In genomic region chr14:82710257-82710841, GRCh38 we compare ENCODE assay signal across 9 cellular contexts.
A peak's percentile ranks its signal among the peaks of the same experiment; 100 is the strongest.
DNase-seq lines count a peak whose midpoint lies in the region; ATAC-seq and TF ChIP-seq lines count a peak whose summit lies in the region.
"Had no signal": no experiment of that assay in that cellular context is flagged by ENCODE, and none has a peak within 500 bp of the region (broad histone marks: within the 10 kb centered on the region; RNA-seq: fewer than 3 reads in every experiment).

No MANE protein-coding gene starts in this region.

- POLR2A ChIA-PET in Caco-2 (lab: Charles Lee), result no interaction called here

- H3K27ac Mint-ChIP-seq in Caco-2 (ENCODE audit: unreplicated experiment), result no peak overlapping the region
- no peak overlapping the region for H3K27ac Mint-ChIP-seq in osteocyte (ENCODE audit: unreplicated experiment)
- no peak overlapping the region for H3K27ac Mint-ChIP-seq in immature natural killer cell
- H3K27ac Mint-ChIP-seq: activated B cell treated with CpG ODN at 0.5 μM for 24 hours had no signal

- H3K27ac ChIP-seq in esophagus squamous epithelium, result no peak overlapping the region

- H3K9me3 ChIP-seq in Caco-2, result no peaks in the 10 kb centered on the region
- peaks cover 0 to 6% (median 0%) of the 10 kb centered on the region in 3 donors for H3K9me3 ChIP-seq in esophagus squamous epithelium

- ATAC-seq in GM18519 (IDR thresholded peaks at IDR 0.05; ENCODE audit: low FRiP score, unreplicated experiment), result peak; percentile 65
- 0 out of 3 replicates have a peak, but pooled peaks have one; percentile 36 for ATAC-seq in SK-N-SH treated with all-trans-retinoic acid at 6 μM for 48 hours
- ATAC-seq in HG02973 (IDR thresholded peaks at IDR 0.05; ENCODE audit: unreplicated experiment), result no peak

- H3K27me3 ChIP-seq in Caco-2 (replicated peaks; ENCODE audit: control insufficient read depth, insufficient read depth, low read length) (no peaks in the 10 kb centered on the region), esophagus squamous epithelium (no peaks in the 10 kb centered on the region)

- TF ChIP-seq POLR2A in esophagus squamous epithelium (IDR thresholded peaks at IDR 0.05), result no peak

- CTCF ChIA-PET in Caco-2 (lab: Charles Lee), result no interaction called here

- H3K4me1 ChIP-seq in Caco-2 (no peaks in the 10 kb centered on the region), esophagus squamous epithelium (peaks cover 0 to 3% (median 0%) of the 10 kb centered on the region in 3 donors)

- H3K4me1 Mint-ChIP-seq in Caco-2 (ENCODE audit: low read depth, unreplicated experiment), result no peaks in the 10 kb centered on the region
- no peaks in the 10 kb centered on the region for H3K4me1 Mint-ChIP-seq in osteocyte (ENCODE audit: unreplicated experiment)
- no peaks in the 10 kb centered on the region for H3K4me1 Mint-ChIP-seq in immature natural killer cell
- H3K4me1 Mint-ChIP-seq: activated B cell treated with CpG ODN at 0.5 μM for 24 hours had no signal

- BruUV-seq in Caco-2 (replicated peaks; lab: Mats Ljungman, UMichigan), result no TSS peak

- no peaks in the 10 kb centered on the region for H3K9me3 Mint-ChIP-seq in Caco-2 (ENCODE audit: unreplicated experiment)
- peaks cover 8% of the 10 kb centered on the region for H3K9me3 Mint-ChIP-seq in osteocyte (ENCODE audit: unreplicated experiment)
- peaks cover 0 to 18% (median 4%) of the 10 kb centered on the region in 6 donors for H3K9me3 Mint-ChIP-seq in immature natural killer cell

- H3K36me3 Mint-ChIP-seq in Caco-2 (ENCODE audit: insufficient read depth, unreplicated experiment), result no peaks in the 10 kb centered on the region
- H3K36me3 Mint-ChIP-seq in osteocyte (ENCODE audit: unreplicated experiment), result no peaks in the 10 kb centered on the region
- H3K36me3 Mint-ChIP-seq in immature natural killer cell, result no peaks in the 10 kb centered on the region

- no peak overlapping the region for H3K4me3 ChIP-seq in Caco-2 (ENCODE audit: low read depth, low read length)
- H3K4me3 ChIP-seq in Jurkat, Clone E6-1 (ENCODE audit: low read length), result no peak overlapping the region
- no peak overlapping the region for H3K4me3 ChIP-seq in esophagus squamous epithelium

- H3K4me3 Mint-ChIP-seq in Caco-2 (ENCODE audit: unreplicated experiment) (no peak overlapping the region), osteocyte (ENCODE audit: unreplicated experiment) (no peak overlapping the region), immature natural killer cell (no peak overlapping the region)
- H3K4me3 Mint-ChIP-seq: activated B cell treated with CpG ODN at 0.5 μM for 24 hours had no signal

- H3K27me3 Mint-ChIP-seq in Caco-2 (ENCODE audit: insufficient read depth, unreplicated experiment) (peaks cover 6% of the 10 kb centered on the region), osteocyte (ENCODE audit: unreplicated experiment) (no peaks in the 10 kb centered on the region), immature natural killer cell (ENCODE audit: low read depth in 3 of 3) (peaks cover 0 to 3% (median 0%) of the 10 kb centered on the region in 3 donors)
- H3K27me3 Mint-ChIP-seq: activated B cell treated with CpG ODN at 0.5 μM for 24 hours had no signal

- TF ChIP-seq CTCF in Caco-2 (IDR thresholded peaks at IDR 0.05; ENCODE audit: insufficient read depth in 1 of 2, low read depth in 1 of 2, low read length in 1 of 2, severe bottlenecking in 1 of 2, unreplicated experiment in 1 of 2), result peak; percentile 78 to 88
- TF ChIP-seq CTCF in esophagus squamous epithelium (IDR thresholded peaks at IDR 0.05), result peak; percentile 30 to 85 (median 69)
- TF ChIP-seq CTCF in osteocyte (IDR thresholded peaks at IDR 0.05), result peak; percentile 68

- DNase-seq in Caco-2 (peak; percentile 60 to 77), esophagus squamous epithelium (lab: John Stamatoyannopoulos, UW) (no peak), osteocyte (ENCODE audit: extremely low spot score, unreplicated experiment) (no peak), immature natural killer cell (no peak)
- DNase-seq in Jurkat, Clone E6-1 (ENCODE audit: low read depth, low spot score), result peak; percentile 58
- DNase-seq: activated B cell treated with CpG ODN at 0.5 μM for 24 hours had no signal

- whole genome bisulfite sequencing in esophagus squamous epithelium, 2 donors, result 32 to 48% methylated on average over 4 of the region's 4 CpGs

- no peaks in the 10 kb centered on the region for H3K36me3 ChIP-seq in Caco-2 (ENCODE audit: control insufficient read depth, insufficient read depth, low read length)
- no peaks in the 10 kb centered on the region for H3K36me3 ChIP-seq in esophagus squamous epithelium

- intact Hi-C loops in Caco-2 (cut with micrococcal nuclease; ENCODE audit: unreplicated experiment) (loop anchor here (1.0 to 10.0 kb wide), 5 partner anchors 144 to 752 kb away; no protein-coding TSS in a partner anchor), esophagus squamous epithelium (cut with DNase I) (no loop called here)

TF ChIP-seq in SK-N-SH treated with all-trans-retinoic acid at 6 μM for 48 hours, 23 proteins besides CTCF, POLR2A, EP300 and RAD21:
- TF ChIP-seq ZNF70 (CRISPR knock-in tag; IDR thresholded peaks at IDR 0.05), result no peak
- no peak for TF ChIP-seq RARB (CRISPR knock-in tag; IDR thresholded peaks at IDR 0.05)
- no peak for TF ChIP-seq PPARA (CRISPR knock-in tag; IDR thresholded peaks at IDR 0.05; ENCODE audit: borderline replicate concordance)
- no peak for TF ChIP-seq CSRNP3 (CRISPR knock-in tag; IDR thresholded peaks at IDR 0.05)
- no peak for TF ChIP-seq ISL1 (CRISPR knock-in tag; IDR thresholded peaks at IDR 0.05)
- TF ChIP-seq ZNF8 (CRISPR knock-in tag; IDR thresholded peaks at IDR 0.05), result no peak
- no peak for TF ChIP-seq TOX (CRISPR knock-in tag; IDR thresholded peaks at IDR 0.05; ENCODE audit: borderline replicate concordance)
- no peak for TF ChIP-seq OSR1 (CRISPR knock-in tag; IDR thresholded peaks at IDR 0.05)
- no peak for TF ChIP-seq GLIS3 (CRISPR knock-in tag; IDR thresholded peaks at IDR 0.05)
- no peak for TF ChIP-seq TCF4 (CRISPR knock-in tag; IDR thresholded peaks at IDR 0.05; ENCODE audit: borderline replicate concordance)

Comparison
In these comparisons a context has a peak if more than half of its experiments do, and no peak if none do; other contexts are left out.
1. DNase-seq: peak in Caco-2 (2 of 2) and Jurkat, Clone E6-1 (single experiment); none in esophagus squamous epithelium (single experiment), osteocyte (single experiment) and immature natural killer cell (0 of 3).
2. Peak in every context shown above with its lines, with median percentiles within 50 percentile points of each other: CTCF ChIP-seq.